12 cellular contexts compared by ENCODE assay signal in genomic region chr1:19080715-19081114, GRCh38.
DNase-seq lines count a peak whose midpoint lies in the region; ATAC-seq and TF ChIP-seq lines count a peak whose summit lies in the region.
"Had no signal": no experiment of that assay in that cellular context is flagged by ENCODE, and none has a peak within 500 bp of the region (broad histone marks: within the 10 kb centered on the region; RNA-seq: fewer than 3 reads in every experiment).

No MANE protein-coding gene starts in this region.

- TF ChIP-seq CTCF in left ventricle myocardium inferior (IDR thresholded peaks at IDR 0.05; ENCODE audit: borderline replicate concordance) (no peak), chondrocyte (IDR thresholded peaks at IDR 0.05) (no peak), lower lobe of right lung (IDR thresholded peaks at IDR 0.05) (no peak), vagina (IDR thresholded peaks at IDR 0.05) (no peak)

- peak overlapping the region; percentile 1 for H3K27ac Mint-ChIP-seq in chondrocyte (ENCODE audit: unreplicated experiment)
- H3K27ac Mint-ChIP-seq: activated CD8-positive, alpha-beta T cell treated with anti-CD3 and anti-CD28 coated beads for 36 hours had no signal

- H3K79me2 ChIP-seq in Karpas-422 (ENCODE audit: low read length), result no peaks in the 10 kb centered on the region

- DNase-seq in left ventricle myocardium inferior, result no peak
- DNase-seq in Right ventricle myocardium superior, result no peak
- no peak for DNase-seq in chondrocyte (ENCODE audit: low spot score)
- no peak for DNase-seq in lower lobe of right lung
- no peak for DNase-seq in vagina (ENCODE audit: extremely low spot score in 2 of 2)
- DNase-seq in NCI-H345 (lab: John Stamatoyannopoulos, UW), result no peak
- DNase-seq in Karpas-422, result no peak
- no peak for DNase-seq in H4 (ENCODE audit: low spot score)
- DNase-seq: activated CD8-positive, alpha-beta T cell treated with anti-CD3 and anti-CD28 coated beads for 36 hours; activated naive CD4-positive, alpha-beta T cell treated with Interleukin-2 at 50 U/mL for 16 hours; posterior cingulate gyrus had no signal

- peaks cover 98% of the 10 kb centered on the region for H3K36me3 ChIP-seq in left ventricle myocardium inferior
- peaks cover 98% of the 10 kb centered on the region for H3K36me3 ChIP-seq in lower lobe of right lung
- peaks cover 0 to 66% of the 10 kb centered on the region in 2 donors for H3K36me3 ChIP-seq in vagina
- H3K36me3 ChIP-seq in Karpas-422 (ENCODE audit: insufficient read depth, low read length), result peaks cover 55% of the 10 kb centered on the region

- H3K27ac ChIP-seq in left ventricle myocardium inferior (replicated peaks) (peak overlapping the region; percentile 75), lower lobe of right lung (peak overlapping the region; percentile 68), vagina (peak overlapping the region; percentile 75), Karpas-422 (ENCODE audit: low read length) (no peak overlapping the region)
- H3K27ac ChIP-seq: thoracic aorta had no signal

- H3K9me3 Mint-ChIP-seq in chondrocyte (ENCODE audit: low read depth), result no peaks in the 10 kb centered on the region
- H3K9me3 Mint-ChIP-seq: activated CD8-positive, alpha-beta T cell treated with anti-CD3 and anti-CD28 coated beads for 36 hours had no signal

- no peak overlapping the region for H2AFZ ChIP-seq in Karpas-422 (ENCODE audit: low read length)

- peaks cover 71% of the 10 kb centered on the region for H3K36me3 Mint-ChIP-seq in chondrocyte (ENCODE audit: low read depth)

- H3K4me1 Mint-ChIP-seq in chondrocyte (ENCODE audit: low read depth), result peaks cover 18% of the 10 kb centered on the region

- H3K9me3 ChIP-seq in left ventricle myocardium inferior (replicated peaks) (no peaks in the 10 kb centered on the region), lower lobe of right lung (no peaks in the 10 kb centered on the region), vagina (no peaks in the 10 kb centered on the region), Karpas-422 (ENCODE audit: low read length) (no peaks in the 10 kb centered on the region)
- H3K9me3 ChIP-seq: thoracic aorta had no signal

- no peaks in the 10 kb centered on the region for H3K9me2 ChIP-seq in Karpas-422 (replicated peaks; ENCODE audit: insufficient read depth, low read length)

- no peak for ATAC-seq in Right ventricle myocardium superior (ENCODE audit: poor library complexity)
- no peak for ATAC-seq in lower lobe of right lung
- ATAC-seq: activated CD8-positive, alpha-beta T cell treated with anti-CD3 and anti-CD28 coated beads for 36 hours had no signal

- intact Hi-C loops in left ventricle myocardium inferior (cut with micrococcal nuclease) (no loop called here), Right ventricle myocardium superior (cut with DNase I) (no loop called here), lower lobe of right lung (cut with DNase I) (no loop called here), vagina (cut with DNase I) (no loop called here)

- no peak for TF ChIP-seq POLR2A in vagina (IDR thresholded peaks at IDR 0.05)

- H3K4me3 ChIP-seq in left ventricle myocardium inferior (peak overlapping the region; percentile 48), lower lobe of right lung (peak overlapping the region; percentile 28), vagina (no peak overlapping the region), Karpas-422 (ENCODE audit: low read length) (no peak overlapping the region)
- H3K4me3 ChIP-seq: thoracic aorta had no signal

- H3K4me3 Mint-ChIP-seq in chondrocyte (ENCODE audit: unreplicated experiment), result no peak overlapping the region
- H3K4me3 Mint-ChIP-seq: activated CD8-positive, alpha-beta T cell treated with anti-CD3 and anti-CD28 coated beads for 36 hours had no signal

- H3K4me1 ChIP-seq in left ventricle myocardium inferior, result peaks cover 26% of the 10 kb centered on the region
- peaks cover 27% of the 10 kb centered on the region for H3K4me1 ChIP-seq in lower lobe of right lung
- peaks cover 50% of the 10 kb centered on the region for H3K4me1 ChIP-seq in vagina
- no peaks in the 10 kb centered on the region for H3K4me1 ChIP-seq in Karpas-422 (ENCODE audit: low read length)

- no peak overlapping the region for H3K9ac ChIP-seq in Karpas-422 (ENCODE audit: low read length)

- no peaks in the 10 kb centered on the region for H4K20me1 ChIP-seq in Karpas-422 (ENCODE audit: insufficient read depth, low read depth, low read length)

- H3K27me3 Mint-ChIP-seq in chondrocyte (ENCODE audit: low read depth), result no peaks in the 10 kb centered on the region
- H3K27me3 Mint-ChIP-seq: activated CD8-positive, alpha-beta T cell treated with anti-CD3 and anti-CD28 coated beads for 36 hours had no signal

- H3K27me3 ChIP-seq in left ventricle myocardium inferior (ENCODE audit: low read depth) (no peaks in the 10 kb centered on the region), lower lobe of right lung (ENCODE audit: low read depth) (no peaks in the 10 kb centered on the region), vagina (no peaks in the 10 kb centered on the region), Karpas-422 (ENCODE audit: low read length) (no peaks in the 10 kb centered on the region)

- H3K4me2 ChIP-seq in Karpas-422 (ENCODE audit: low read depth, low read length, poor library complexity, severe bottlenecking), result no peak overlapping the region

Comparison
In these comparisons a context has a peak if more than half of its experiments do, and no peak if none do; other contexts are left out.
1. H3K4me3 ChIP-seq: peak in left ventricle myocardium inferior (single experiment) and lower lobe of right lung (single experiment); none in vagina (0 of 2) and Karpas-422 (single experiment).